ENCODE assay signal across 22 cellular contexts in genomic region chrX:32289356-32289755, GRCh38.
"Had no signal": no experiment of that assay in that cellular context is flagged by ENCODE, and none has a peak within 500 bp of the region (broad histone marks: within the 10 kb centered on the region; RNA-seq: fewer than 3 reads in every experiment).

No MANE protein-coding gene starts in this region.

- H3K27me3 ChIP-seq: heart left ventricle, ovary, right atrium auricular region, right lobe of liver, spleen, uterus had no signal

- H3K4me3 ChIP-seq: heart left ventricle, lower lobe of right lung, ovary, right atrium auricular region, right lobe of liver, skin epidermis, spleen, tibial nerve, uterus had no signal

- H3K9me3 ChIP-seq: heart left ventricle, lower lobe of right lung, ovary, right atrium auricular region, right lobe of liver, spleen, tibial nerve, uterus had no signal

- H3K4me1 ChIP-seq: lower lobe of right lung, right atrium auricular region, right lobe of liver, spleen, tibial nerve, uterus had no signal

- H3K36me3 ChIP-seq: lower lobe of right lung, ovary, right atrium auricular region, right lobe of liver, spleen, tibial nerve, uterus had no signal

- ATAC-seq: heart left ventricle; left cardiac atrium; left lobe of liver; lower lobe of right lung; naive thymus-derived CD4-positive, alpha-beta T cell; natural killer cell treated with Interleukin-12 subunit alpha and Interleukin-12 subunit beta and Interleukin-15 and Interleukin-18, amount 100 ng/mL, for 72 hours; right lobe of liver; stimulated activated effector memory CD8-positive, alpha-beta T cell treated with anti-CD3 and anti-CD28 coated beads, Interleukin-12 subunit alpha, Interleukin-12 subunit beta, amount 100 ng/mL, for 72 hours had no signal

- H3K27ac ChIP-seq: heart left ventricle, lower lobe of right lung, ovary, right atrium auricular region, right lobe of liver, skin epidermis, spleen, tibial nerve, uterus had no signal

- DNase-seq: heart left ventricle; hippocampal formation; kidney glomerular epithelial cell; left cardiac atrium; lower lobe of right lung; mammary epithelial cell; mesenchymal stem cell; naive thymus-derived CD4-positive, alpha-beta T cell; ovary; right lobe of liver; spleen; stimulated activated CD4-positive, alpha-beta T cell treated with anti-CD3 and anti-CD28 coated beads, Interleukin-4, amount 100 ng/mL, for 24 hours; stimulated activated naive CD4-positive, alpha-beta T cell; substantia nigra; uterus had no signal

- FAIRE-seq: keratinocyte had no signal
